16 cellular contexts compared by ENCODE assay signal in the genomic region with DNA sequence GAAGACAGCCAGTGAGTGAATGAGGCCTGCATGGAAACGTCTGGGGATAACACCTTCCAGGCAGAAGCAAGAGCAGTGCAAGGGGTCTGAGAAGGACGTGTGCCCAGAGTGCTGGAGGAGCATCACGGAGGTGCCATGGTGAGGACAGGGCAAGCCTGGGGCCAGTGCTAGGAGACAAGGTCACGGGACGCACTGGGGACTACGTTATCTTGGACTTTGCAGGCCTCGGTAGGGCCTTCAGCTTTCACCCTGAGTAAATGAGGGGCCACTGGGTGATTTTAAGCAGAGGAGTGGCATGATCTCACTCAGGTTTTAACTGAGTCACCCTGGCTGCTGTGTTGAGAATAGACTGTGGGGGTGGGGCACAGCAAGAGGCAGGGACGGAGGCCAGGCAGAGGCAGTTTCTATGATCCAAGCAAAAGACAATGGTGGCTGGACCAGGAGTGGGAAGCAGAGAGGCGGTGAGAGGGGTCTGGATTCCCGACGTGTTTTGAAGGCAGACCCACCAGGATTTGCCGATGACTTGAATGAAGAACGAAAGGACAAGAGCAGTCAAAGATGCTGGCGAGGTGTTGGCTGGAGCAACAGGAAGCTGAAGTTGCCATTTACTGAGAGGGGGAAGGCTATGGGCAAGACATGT.
DNase-seq lines count a peak whose midpoint lies in the region; ATAC-seq and TF ChIP-seq lines count a peak whose summit lies in the region.
"Had no signal": no experiment of that assay in that cellular context is flagged by ENCODE, and none has a peak within 500 bp of the region (broad histone marks: within the 10 kb centered on the region; RNA-seq: fewer than 3 reads in every experiment).

No MANE protein-coding gene starts in this region.

- DNase-seq in cardiac septum (ENCODE audit: low spot score) (peak; percentile 67), heart right ventricle (no peak), astrocyte of the hippocampus (ENCODE audit: low read depth, low spot score) (peak; percentile 69), iris pigment epithelial cell (ENCODE audit: low read depth) (peak; percentile 50), NCI-H345 treated with DMSO at 0.1 percent for 48 hours (lab: John Stamatoyannopoulos, UW; ENCODE audit: unreplicated experiment) (no peak), dermis blood vessel endothelial cell (no peak), WERI-Rb-1 (no peak)
- DNase-seq: activated CD8-positive, alpha-beta memory T cell treated with anti-CD3 and anti-CD28 coated beads, Interleukin-2, amount 50 U/mL, for 4 hours; HCEC 1CT; NCI-H2107; NCI-H82; occipital lobe; stimulated activated naive CD4-positive, alpha-beta T cell; T-cell had no signal

- no peaks in the 10 kb centered on the region for H3K27me3 ChIP-seq in heart right ventricle
- no peaks in the 10 kb centered on the region for H3K27me3 ChIP-seq in WERI-Rb-1 (ENCODE audit: insufficient read depth, low read depth, severe bottlenecking)

- TF ChIP-seq CTCF in heart right ventricle (IDR thresholded peaks at IDR 0.05) (no peak), WERI-Rb-1 (IDR thresholded peaks at IDR 0.05; ENCODE audit: low read depth, low read length) (no peak)

- no peaks in the 10 kb centered on the region for H3K36me3 ChIP-seq in heart right ventricle
- no peaks in the 10 kb centered on the region for H3K36me3 ChIP-seq in WERI-Rb-1

- intact Hi-C loops in cardiac septum (cut with DNase I) (no loop called here), heart right ventricle (cut with DNase I) (loop anchor here in 3 of 10 donors (5.0 to 10.0 kb wide), 3 partner anchors 37 to 480 kb away; no protein-coding TSS in a partner anchor)

- H3K4me3 ChIP-seq in heart right ventricle (no peak overlapping the region), WERI-Rb-1 (ENCODE audit: low read depth, low read length) (no peak overlapping the region)

- H3K9me3 ChIP-seq in heart right ventricle, result no peaks in the 10 kb centered on the region
- no peaks in the 10 kb centered on the region for H3K9me3 ChIP-seq in WERI-Rb-1 (ENCODE audit: severe bottlenecking)

- WGBS in heart right ventricle, 2 donors, result 94 to 95% methylated on average over 14 of the region's 14 CpGs

- no peak for ATAC-seq in heart right ventricle
- ATAC-seq in HG02840 (IDR thresholded peaks at IDR 0.05; ENCODE audit: low FRiP score, unreplicated experiment), result no peak
- ATAC-seq: WTC11 had no signal

- peaks cover 0 to 10% (median 2%) of the 10 kb centered on the region in 9 donors for H3K4me1 ChIP-seq in heart right ventricle

- H3K27ac ChIP-seq in heart right ventricle (no peak overlapping the region), WERI-Rb-1 (no peak overlapping the region)

Comparison
In these comparisons a context has a peak if more than half of its experiments do, and no peak if none do; other contexts are left out.
1. DNase-seq: peak in cardiac septum (single experiment), astrocyte of the hippocampus (single experiment) and iris pigment epithelial cell (single experiment); none in heart right ventricle (0 of 2), NCI-H345 treated with DMSO at 0.1 percent for 48 hours (single experiment), dermis blood vessel endothelial cell (single experiment) and WERI-Rb-1 (single experiment).